1 cellular context compared by ENCODE assay signal in the genomic region with DNA sequence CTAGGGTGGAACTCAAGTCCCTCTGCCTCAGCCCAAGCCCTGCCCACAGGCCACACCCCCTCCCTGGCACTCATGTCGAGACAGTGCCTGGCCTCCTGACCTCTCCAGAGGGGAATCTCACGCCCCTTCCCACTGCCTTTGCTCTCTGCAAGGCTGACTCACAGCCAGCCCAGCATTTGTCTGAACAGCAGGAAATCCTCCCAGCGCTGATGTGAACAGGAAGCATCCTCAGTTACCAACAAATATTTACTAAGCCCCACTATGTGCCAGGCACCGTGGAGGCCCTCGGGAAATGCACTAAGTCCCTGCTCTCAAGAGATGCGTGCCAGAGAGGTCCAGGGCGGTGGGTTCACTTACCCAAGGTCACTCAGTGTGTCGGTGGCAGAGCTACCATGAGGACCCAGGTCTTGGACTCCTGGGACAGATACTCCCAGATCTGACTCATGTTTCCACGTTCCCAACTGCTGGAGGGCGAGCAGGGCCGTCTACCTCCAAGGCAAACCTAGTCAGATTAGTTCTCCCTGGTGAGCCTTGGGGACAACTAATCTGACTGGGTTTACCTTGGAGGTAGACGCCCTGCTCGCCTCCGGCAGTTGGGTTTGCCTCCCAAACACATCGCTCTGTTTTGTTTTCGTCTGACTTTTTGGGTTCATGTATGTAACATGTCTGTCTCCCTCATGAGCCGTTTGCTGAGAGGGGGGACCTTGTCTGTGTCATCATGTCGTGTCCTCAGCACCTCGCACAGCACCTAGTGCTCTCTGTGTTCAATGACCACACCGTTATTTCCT.
TF ChIP-seq lines count a peak whose summit lies in the region.

No MANE protein-coding gene starts in this region.

TF ChIP-seq in IMR-90, 13 proteins besides CTCF, POLR2A, EP300 and RAD21 (continued from another document):
- TF ChIP-seq RCOR1 (IDR thresholded peaks at IDR 0.05; ENCODE audit: insufficient replicate concordance, low read length) (no peak), MAFK (IDR thresholded peaks at IDR 0.05; ENCODE audit: low read depth, low read length) (peak; percentile 28; the same call in 1 of the 2 replicates), CEBPB (IDR thresholded peaks at IDR 0.05; ENCODE audit: low read depth, low read length) (no peak), NFE2L2 (IDR thresholded peaks at IDR 0.05; ENCODE audit: low read depth, low read length) (no peak), RFX5 (IDR thresholded peaks at IDR 0.05; ENCODE audit: low read depth, low read length) (no peak)
